In genomic region chr10:80535671-80536360, GRCh38 we compare ENCODE assay signal across 8 cellular contexts. TPM values are rescaled to one million over a fixed set of nuclear protein-coding genes. Genes with fewer than 3 reads are reported as not detected.
DNase-seq lines count a peak whose midpoint lies in the region; ATAC-seq and TF ChIP-seq lines count a peak whose summit lies in the region.

No MANE protein-coding gene starts in this region.

- H3K4me3 ChIP-seq in GM12865 (ENCODE audit: low read depth, low read length) (peak overlapping the region; percentile 78), fibroblast of the aortic adventitia (ENCODE audit: low read depth, low read length) (peak overlapping the region; percentile 41)

- peak; percentile 93 for DNase-seq in GM12865 (ENCODE audit: low read depth)
- DNase-seq in NCI-H226: peak; percentile 36
- DNase-seq in activated T-cell treated with anti-CD3 and anti-CD28 coated beads for 4 hours: peak; percentile 66
- peak; percentile 5 for DNase-seq in fibroblast of the aortic adventitia (ENCODE audit: low read depth)
- DNase-seq in posterior vena cava (ENCODE audit: low spot score): peak; percentile 93
- peak; percentile 84 for DNase-seq in ureter (ENCODE audit: low spot score)
- no peak for DNase-seq in NCI-H146 treated with DMSO at 0.1 percent for 48 hours (lab: John Stamatoyannopoulos, UW; ENCODE audit: unreplicated experiment)

- peak; percentile 94 for TF ChIP-seq CTCF in GM12865 (IDR thresholded peaks at IDR 0.05; ENCODE audit: insufficient read depth, low read depth, low read length, missing control alignments)
- peak; percentile 41 for TF ChIP-seq CTCF in fibroblast of the aortic adventitia (IDR thresholded peaks at IDR 0.05; ENCODE audit: insufficient read depth, low read length)

- ATAC-seq in HG02610 (IDR thresholded peaks at IDR 0.05; ENCODE audit: unreplicated experiment): peak; percentile 71

- intact Hi-C loops in posterior vena cava (cut with DNase I): loop anchor here in 1 of 2 donors (10.0 kb wide), 1 partner anchor 331 kb away; the partner anchor contains the start of gene ANXA11

RNA-seq across cellular contexts. Expression of gene SH2D4B, which starts 1.9 kb away (rescaled TPM):
- total RNA-seq in fibroblast of the aortic adventitia (ENCODE audit: low replicate concordance): not detected in 2 replicates
- under 1 TPM in 1 of 2 donors, not detected in 1; 0.10 TPM for total RNA-seq in posterior vena cava
- not detected for total RNA-seq in ureter
